In the genomic region with DNA sequence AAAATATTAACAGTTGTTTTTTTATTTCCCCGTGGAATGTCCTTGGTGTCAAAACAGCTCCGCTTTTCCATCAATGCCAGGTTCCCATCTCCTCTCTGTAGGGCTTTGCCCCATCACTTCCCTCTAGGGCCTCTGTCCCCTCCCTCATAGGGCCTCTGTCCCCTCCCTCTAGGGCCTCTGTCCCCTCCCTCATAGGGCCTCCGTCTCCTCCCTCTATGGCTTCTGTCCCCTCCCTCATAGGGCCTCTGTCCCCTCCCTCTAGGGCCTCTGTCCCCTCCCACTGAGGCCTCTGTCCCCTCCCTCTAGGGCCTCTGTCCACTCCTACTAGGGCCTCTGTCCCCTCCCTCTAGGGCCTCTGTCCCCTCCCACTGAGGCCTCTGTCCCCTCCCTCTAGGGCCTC, we compare ENCODE assay signal across 5 cellular contexts. TPM values are rescaled to one million over a fixed set of nuclear protein-coding genes. Genes with fewer than 3 reads are reported as not detected.
"Had no signal": no experiment of that assay in that cellular context is flagged by ENCODE, and none has a peak within 500 bp of the region (broad histone marks: within the 10 kb centered on the region; RNA-seq: fewer than 3 reads in every experiment).

No MANE protein-coding gene starts in this region.

RNA-seq across cellular contexts. Expression of gene LYZL2, which starts 47.6 kb away (rescaled TPM):
- total RNA-seq: HT-29, OCI-LY7, PC-3, SK-MEL-5 had no signal
- polyA plus RNA-seq: SK-N-SH had no signal
